39 cellular contexts compared by ENCODE assay signal in genomic region chr6:163596174-163596573, GRCh38.
"Had no signal": no experiment of that assay in that cellular context is flagged by ENCODE, and none has a peak within 500 bp of the region (broad histone marks: within the 10 kb centered on the region; RNA-seq: fewer than 3 reads in every experiment).

No MANE protein-coding gene starts in this region.

- H3K4me3 Mint-ChIP-seq: activated CD4-positive, alpha-beta memory T cell treated with anti-CD3 and anti-CD28 coated beads, Interleukin-2, amount 10 ng/mL, durations not matched to agents 7 days and 5 days; activated CD4-positive, alpha-beta T cell treated with anti-CD3 and anti-CD28 coated beads for 36 hours; activated CD4-positive, alpha-beta T cell treated with anti-CD3 and anti-CD28 coated beads, Interleukin-2, amount 10 ng/mL, durations not matched to agents 7 days and 5 days; activated CD8-positive, alpha-beta memory T cell treated with anti-CD3 and anti-CD28 coated beads, Interleukin-2, amount 10 ng/mL, durations not matched to agents 7 days and 5 days; activated CD8-positive, alpha-beta T cell treated with anti-CD3 and anti-CD28 coated beads, Interleukin-2, amount 10 ng/mL, durations not matched to agents 7 days and 5 days; activated naive CD4-positive, alpha-beta T cell treated with anti-CD3 and anti-CD28 coated beads, Interleukin-2, amount 10 ng/mL, durations not matched to agents 7 days and 5 days; activated naive CD4-positive, alpha-beta T cell treated with anti-CD3 and anti-CD28 coated beads, Interleukin-2, amount 50 U/mL, for 24 hours; activated naive CD8-positive, alpha-beta T cell; activated naive CD8-positive, alpha-beta T cell treated with anti-CD3 and anti-CD28 coated beads, Interleukin-2, amount 10 ng/mL, durations not matched to agents 7 days and 5 days; activated naive CD8-positive, alpha-beta T cell treated with anti-CD3 and anti-CD28 coated beads, Interleukin-2, amount 50 U/mL, for 24 hours; activated T-cell treated with anti-CD3 and anti-CD28 coated beads, Interleukin-2, amount 50 U/mL, for 24 hours; brain; central memory CD8-positive, alpha-beta T cell; T-helper 1 cell treated with Interleukin-12 subunit alpha and Interleukin-12 subunit beta and Interleukin-4 antibody, amounts not matched to agents 30 μg/mL and 1 μg/mL, for 36 hours; T-helper 2 cell treated with Interferon-gamma antibody and Interleukin-4, amounts not matched to agents 5 μg/mL and 100 μg/mL, for 36 hours; WTC11 had no signal

- H3K4me3 ChIP-seq: ascending aorta, cardiac muscle cell had no signal

- H3K27ac ChIP-seq: ascending aorta, cardiac muscle cell, WERI-Rb-1 had no signal

- ATAC-seq: activated CD4-positive, alpha-beta T cell treated with anti-CD3 and anti-CD28 coated beads for 36 hours; activated CD4-positive, CD25-positive, alpha-beta regulatory T cell treated with anti-CD3 and anti-CD28 coated beads, Interleukin-2, amount 50 U/mL, for 24 hours; activated CD8-positive, alpha-beta memory T cell treated with anti-CD3 and anti-CD28 coated beads, Interleukin-2, amount 10 ng/mL, durations not matched to agents 7 days and 5 days; activated CD8-positive, alpha-beta T cell treated with anti-CD3 and anti-CD28 coated beads, Interleukin-2, amount 10 ng/mL, durations not matched to agents 7 days and 5 days; activated naive CD8-positive, alpha-beta T cell treated with anti-CD3 and anti-CD28 coated beads, Interleukin-2, amount 50 U/mL, for 24 hours; WTC11 had no signal

- H3K4me1 ChIP-seq: ascending aorta had no signal

- H3K27me3 Mint-ChIP-seq: activated naive CD4-positive, alpha-beta T cell treated with anti-CD3 and anti-CD28 coated beads, Interleukin-2, amount 10 ng/mL, durations not matched to agents 7 days and 5 days; brain had no signal

- FAIRE-seq: bronchial epithelial cell had no signal

- H3K36me3 Mint-ChIP-seq: activated CD8-positive, alpha-beta memory T cell treated with anti-CD3 and anti-CD28 coated beads, Interleukin-2, amount 10 ng/mL, durations not matched to agents 7 days and 5 days; activated naive CD8-positive, alpha-beta T cell treated with anti-CD3 and anti-CD28 coated beads, Interleukin-2, amount 10 ng/mL, durations not matched to agents 7 days and 5 days had no signal

- H3K4me1 Mint-ChIP-seq: activated CD4-positive, alpha-beta memory T cell treated with anti-CD3 and anti-CD28 coated beads, Interleukin-2, amount 10 ng/mL, durations not matched to agents 7 days and 5 days; activated CD4-positive, alpha-beta T cell treated with anti-CD3 and anti-CD28 coated beads for 36 hours; activated CD4-positive, alpha-beta T cell treated with anti-CD3 and anti-CD28 coated beads, Interleukin-2, amount 10 ng/mL, durations not matched to agents 7 days and 5 days; activated CD8-positive, alpha-beta memory T cell treated with anti-CD3 and anti-CD28 coated beads, Interleukin-2, amount 10 ng/mL, durations not matched to agents 7 days and 5 days; activated naive CD4-positive, alpha-beta T cell treated with anti-CD3 and anti-CD28 coated beads, Interleukin-2, amount 10 ng/mL, durations not matched to agents 7 days and 5 days; activated naive CD4-positive, alpha-beta T cell treated with anti-CD3 and anti-CD28 coated beads, Interleukin-2, amount 50 U/mL, for 24 hours; activated naive CD8-positive, alpha-beta T cell treated with anti-CD3 and anti-CD28 coated beads, Interleukin-2, amount 10 ng/mL, durations not matched to agents 7 days and 5 days; activated naive CD8-positive, alpha-beta T cell treated with anti-CD3 and anti-CD28 coated beads, Interleukin-2, amount 50 U/mL, for 24 hours; central memory CD8-positive, alpha-beta T cell had no signal

- H3K27ac Mint-ChIP-seq: activated CD4-positive, alpha-beta memory T cell treated with anti-CD3 and anti-CD28 coated beads, Interleukin-2, amount 10 ng/mL, durations not matched to agents 7 days and 5 days; activated CD4-positive, alpha-beta T cell treated with anti-CD3 and anti-CD28 coated beads for 36 hours; activated CD4-positive, alpha-beta T cell treated with anti-CD3 and anti-CD28 coated beads, Interleukin-2, amount 10 ng/mL, durations not matched to agents 7 days and 5 days; activated CD8-positive, alpha-beta memory T cell treated with anti-CD3 and anti-CD28 coated beads, Interleukin-2, amount 10 ng/mL, durations not matched to agents 7 days and 5 days; activated CD8-positive, alpha-beta T cell treated with anti-CD3 and anti-CD28 coated beads, Interleukin-2, amount 10 ng/mL, durations not matched to agents 7 days and 5 days; activated naive CD4-positive, alpha-beta T cell treated with anti-CD3 and anti-CD28 coated beads, Interleukin-2, amount 10 ng/mL, durations not matched to agents 7 days and 5 days; activated naive CD4-positive, alpha-beta T cell treated with anti-CD3 and anti-CD28 coated beads, Interleukin-2, amount 50 U/mL, for 24 hours; activated naive CD8-positive, alpha-beta T cell; activated naive CD8-positive, alpha-beta T cell treated with anti-CD3 and anti-CD28 coated beads, Interleukin-2, amount 10 ng/mL, durations not matched to agents 7 days and 5 days; activated naive CD8-positive, alpha-beta T cell treated with anti-CD3 and anti-CD28 coated beads, Interleukin-2, amount 50 U/mL, for 24 hours; activated T-cell treated with anti-CD3 and anti-CD28 coated beads, Interleukin-2, amount 50 U/mL, for 24 hours; activated T-helper 2 cell treated with anti-CD3 and anti-CD28 coated beads, Interferon-gamma antibody, Interleukin-2, Interleukin-4, amounts not matched to agents 10 μg/mL and 5 μg/mL and 100 μg/mL, durations not matched to agents 14 hours and 24 hours and 36 hours; T-helper 1 cell treated with Interleukin-12 subunit alpha and Interleukin-12 subunit beta and Interleukin-4 antibody, amounts not matched to agents 30 μg/mL and 1 μg/mL, for 36 hours; T-helper 2 cell treated with Interferon-gamma antibody and Interleukin-4, amounts not matched to agents 5 μg/mL and 100 μg/mL, for 36 hours; WTC11 had no signal

- H3K27me3 ChIP-seq: ascending aorta, cardiac muscle cell had no signal

- DNase-seq: activated CD4-positive, alpha-beta memory T cell treated with anti-CD3 and anti-CD28 coated beads, Interleukin-2, amount 10 ng/mL, durations not matched to agents 7 days and 5 days; activated CD4-positive, alpha-beta T cell treated with anti-CD3 and anti-CD28 coated beads for 1 hour; activated CD4-positive, alpha-beta T cell treated with anti-CD3 and anti-CD28 coated beads for 36 hours; activated CD4-positive, alpha-beta T cell treated with anti-CD3 and anti-CD28 coated beads for 48 hours; activated CD4-positive, alpha-beta T cell treated with anti-CD3 and anti-CD28 coated beads, Interleukin-2, amount 10 ng/mL, durations not matched to agents 7 days and 5 days; activated CD4-positive, alpha-beta T cell treated with anti-CD3 and anti-CD28 coated beads, Interleukin-2, amount 50 U/mL, for 48 hours; activated CD4-positive, CD25-positive, alpha-beta regulatory T cell; activated CD8-positive, alpha-beta memory T cell treated with anti-CD3 and anti-CD28 coated beads for 24 hours; activated CD8-positive, alpha-beta memory T cell treated with anti-CD3 and anti-CD28 coated beads, Interleukin-2, amount 10 ng/mL, durations not matched to agents 7 days and 5 days; activated CD8-positive, alpha-beta memory T cell treated with anti-CD3 and anti-CD28 coated beads, Interleukin-2, amount 50 U/mL, for 48 hours; activated CD8-positive, alpha-beta T cell treated with anti-CD3 and anti-CD28 coated beads, Interleukin-2, amount 10 ng/mL, durations not matched to agents 7 days and 5 days; activated effector memory CD4-positive, alpha-beta T cell treated with Interleukin-2 at 50 U/mL for 16 hours; activated gamma-delta T cell; activated naive CD4-positive, alpha-beta T cell treated with anti-CD3 and anti-CD28 coated beads, Interleukin-2, amount 10 ng/mL, durations not matched to agents 7 days and 5 days; activated naive CD4-positive, alpha-beta T cell treated with Interleukin-2 at 50 U/mL for 16 hours; activated naive CD8-positive, alpha-beta T cell treated with anti-CD3 and anti-CD28 coated beads, Interleukin-2, amount 10 ng/mL, durations not matched to agents 7 days and 5 days; activated naive CD8-positive, alpha-beta T cell treated with anti-CD3 and anti-CD28 coated beads, Interleukin-2, amount 50 U/mL, for 24 hours; activated T-cell treated with anti-CD3 and anti-CD28 coated beads, Interleukin-2, amount 50 U/mL, for 24 hours; activated T-cell treated with anti-CD3 and anti-CD28 coated beads, Interleukin-2, amount 50 U/mL, for 48 hours; amygdala; anterior cingulate cortex; caudate nucleus; SW 1271; T-helper 1 cell; T-helper 2 cell; T-helper 9 cell; WERI-Rb-1 had no signal

- H3K36me3 ChIP-seq: ascending aorta, cardiac muscle cell, WERI-Rb-1 had no signal
